In the genomic region with DNA sequence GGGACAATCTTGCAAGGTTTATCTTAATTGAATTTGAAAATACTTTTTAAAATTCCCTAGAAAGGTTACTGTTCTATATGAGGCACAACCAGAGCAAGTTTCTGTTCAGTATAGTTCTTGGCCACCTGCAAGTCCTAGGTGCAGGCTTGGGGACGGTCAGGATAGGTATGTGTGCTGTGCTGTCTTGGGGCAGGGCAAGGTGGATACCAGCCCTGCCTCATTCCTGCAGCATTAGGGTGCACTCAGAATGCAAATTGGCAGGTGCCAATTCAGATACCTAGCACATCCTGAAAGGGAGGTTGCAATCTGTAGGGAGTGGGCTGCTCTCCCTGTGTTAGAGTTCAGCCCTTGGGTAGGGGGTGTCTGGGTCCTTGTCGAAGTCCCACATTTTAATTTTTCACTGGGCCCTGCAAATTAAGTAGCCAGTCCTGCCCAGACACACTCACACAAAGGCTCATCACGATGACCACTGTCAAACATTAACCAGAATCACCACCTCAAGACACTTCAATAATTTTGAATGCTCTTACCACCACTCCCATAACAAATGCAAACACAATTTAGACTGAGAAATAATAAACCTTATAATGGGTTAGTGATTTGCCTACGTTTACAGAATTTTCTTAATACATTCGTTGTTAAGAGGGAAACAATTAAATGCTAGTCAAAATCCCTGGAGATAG, we compare ENCODE assay signal across 19 cellular contexts.
"Had no signal": no experiment of that assay in that cellular context is flagged by ENCODE, and none has a peak within 500 bp of the region (broad histone marks: within the 10 kb centered on the region; RNA-seq: fewer than 3 reads in every experiment).

No MANE protein-coding gene starts in this region.

- H3K4me1 ChIP-seq: transverse colon had no signal

- H3K4me3 Mint-ChIP-seq: activated CD4-positive, alpha-beta memory T cell treated with anti-CD3 and anti-CD28 coated beads for 36 hours; activated naive CD8-positive, alpha-beta T cell; activated T-cell treated with anti-CD3 and anti-CD28 coated beads, Interleukin-2, amount 50 U/mL, for 4 hours; natural killer cell; T-helper 2 cell treated with Interferon-gamma antibody and Interleukin-4, amounts not matched to agents 5 μg/mL and 100 μg/mL, for 36 hours had no signal

- H3K36me3 ChIP-seq: transverse colon had no signal

- H3K4me3 ChIP-seq: coronary artery, skin epidermis, transverse colon had no signal

- H3K27me3 ChIP-seq: transverse colon had no signal

- H3K36me3 Mint-ChIP-seq: activated CD4-positive, alpha-beta memory T cell treated with anti-CD3 and anti-CD28 coated beads for 36 hours; natural killer cell had no signal

- DNase-seq: activated CD4-positive, alpha-beta memory T cell treated with anti-CD3 and anti-CD28 coated beads for 36 hours; activated gamma-delta T cell treated with Interleukin-2 at 50 U/mL for 16 hours; activated T-cell treated with anti-CD3 and anti-CD28 coated beads, Interleukin-2, amount 50 U/mL, for 4 hours; amniotic stem cell; central memory CD4-positive, alpha-beta T cell; foreskin fibroblast; head of caudate nucleus; natural killer cell; posterior cingulate gyrus; stimulated activated CD4-positive, alpha-beta T cell treated with anti-CD3 and anti-CD28 coated beads, Interleukin-15, amount 100 ng/mL, for 24 hours; stimulated activated CD4-positive, alpha-beta T cell treated with anti-CD3 and anti-CD28 coated beads, Interleukin-4, amount 100 ng/mL, for 24 hours; stimulated activated naive CD8-positive, alpha-beta T cell treated with anti-CD3 and anti-CD28 coated beads, Interleukin-15, Interleukin-2, amounts not matched to agents 100 U/mL and 50 U/mL, for 24 hours; SW 1271; transverse colon had no signal

- H3K9me3 ChIP-seq: transverse colon had no signal

- H3K9me3 Mint-ChIP-seq: activated CD4-positive, alpha-beta memory T cell treated with anti-CD3 and anti-CD28 coated beads for 36 hours; activated T-cell treated with anti-CD3 and anti-CD28 coated beads, Interleukin-2, amount 50 U/mL, for 4 hours; natural killer cell; T-helper 2 cell treated with Interferon-gamma antibody and Interleukin-4, amounts not matched to agents 5 μg/mL and 100 μg/mL, for 36 hours had no signal

- H3K27ac ChIP-seq: coronary artery, skin epidermis, transverse colon had no signal

- H3K27ac Mint-ChIP-seq: activated CD4-positive, alpha-beta memory T cell treated with anti-CD3 and anti-CD28 coated beads for 36 hours; activated naive CD8-positive, alpha-beta T cell; natural killer cell; T-helper 2 cell treated with Interferon-gamma antibody and Interleukin-4, amounts not matched to agents 5 μg/mL and 100 μg/mL, for 36 hours had no signal

- ATAC-seq: activated T-cell treated with anti-CD3 and anti-CD28 coated beads, Interleukin-2, amount 50 U/mL, for 4 hours; left lobe of liver; natural killer cell; stimulated activated naive CD8-positive, alpha-beta T cell treated with anti-CD3 and anti-CD28 coated beads, Interleukin-15, Interleukin-2, amounts not matched to agents 100 U/mL and 50 U/mL, for 24 hours had no signal

- H3K4me1 Mint-ChIP-seq: natural killer cell had no signal
